19 cellular contexts compared by ENCODE assay signal in genomic region chr12:25975179-25975578, GRCh38.
"Had no signal": no experiment of that assay in that cellular context is flagged by ENCODE, and none has a peak within 500 bp of the region (broad histone marks: within the 10 kb centered on the region; RNA-seq: fewer than 3 reads in every experiment).

No MANE protein-coding gene starts in this region.

- H3K27ac Mint-ChIP-seq: effector memory CD8-positive, alpha-beta T cell; mesothelial cell of epicardium; natural killer cell; progenitor cell of endocrine pancreas; stimulated activated effector memory CD8-positive, alpha-beta T cell treated with anti-CD3 and anti-CD28 coated beads, Interleukin-12 subunit alpha, Interleukin-12 subunit beta, amount 100 ng/mL, for 72 hours; type B pancreatic cell had no signal

- H3K27me3 ChIP-seq: esophagus squamous epithelium, foreskin keratinocyte, hepatocyte, pancreas, right lobe of liver, suprapubic skin, thyroid gland had no signal

- H3K9me3 ChIP-seq: esophagus squamous epithelium, pancreas, right lobe of liver, suprapubic skin, thyroid gland had no signal

- H3K27ac ChIP-seq: esophagus squamous epithelium, foreskin keratinocyte, hepatocyte, pancreas, right lobe of liver, suprapubic skin, thyroid gland had no signal

- H3K4me3 Mint-ChIP-seq: effector memory CD8-positive, alpha-beta T cell; mesothelial cell of epicardium; natural killer cell; stimulated activated effector memory CD8-positive, alpha-beta T cell treated with anti-CD3 and anti-CD28 coated beads, Interleukin-12 subunit alpha, Interleukin-12 subunit beta, amount 100 ng/mL, for 72 hours; type B pancreatic cell had no signal

- H3K4me1 ChIP-seq: right lobe of liver had no signal

- H3K36me3 Mint-ChIP-seq: mesothelial cell of epicardium; natural killer cell; stimulated activated effector memory CD8-positive, alpha-beta T cell treated with anti-CD3 and anti-CD28 coated beads, Interleukin-12 subunit alpha, Interleukin-12 subunit beta, amount 100 ng/mL, for 72 hours had no signal

- H3K36me3 ChIP-seq: esophagus squamous epithelium, pancreas, right lobe of liver, suprapubic skin, thyroid gland had no signal

- DNase-seq: effector memory CD8-positive, alpha-beta T cell; esophagus squamous epithelium; foreskin keratinocyte; left colon; natural killer cell; occipital lobe; pancreas; retina; right lobe of liver; stimulated activated CD4-positive, alpha-beta T cell treated with anti-CD3 and anti-CD28 coated beads, Interleukin-4, amount 100 ng/mL, for 1 hour; stimulated activated CD8-positive, alpha-beta memory T cell treated with anti-CD3 and anti-CD28 coated beads, Interleukin-4, amount 100 ng/mL, for 48 hours; stimulated activated naive CD8-positive, alpha-beta T cell treated with anti-CD3 and anti-CD28 coated beads, Interleukin-15, Interleukin-2, amounts not matched to agents 100 U/mL and 50 U/mL, for 24 hours; thyroid gland had no signal

- H3K4me2 ChIP-seq: hepatocyte had no signal

- H3K9me3 Mint-ChIP-seq: effector memory CD8-positive, alpha-beta T cell; mesothelial cell of epicardium; natural killer cell; stimulated activated effector memory CD8-positive, alpha-beta T cell treated with anti-CD3 and anti-CD28 coated beads, Interleukin-12 subunit alpha, Interleukin-12 subunit beta, amount 100 ng/mL, for 72 hours; type B pancreatic cell had no signal

- H3K4me1 Mint-ChIP-seq: natural killer cell; stimulated activated effector memory CD8-positive, alpha-beta T cell treated with anti-CD3 and anti-CD28 coated beads, Interleukin-12 subunit alpha, Interleukin-12 subunit beta, amount 100 ng/mL, for 72 hours had no signal

- H2AFZ ChIP-seq: hepatocyte had no signal

- ATAC-seq: effector memory CD8-positive, alpha-beta T cell; foreskin keratinocyte; left colon; natural killer cell; pancreas; right lobe of liver; stimulated activated naive CD8-positive, alpha-beta T cell treated with anti-CD3 and anti-CD28 coated beads, Interleukin-15, Interleukin-2, amounts not matched to agents 100 U/mL and 50 U/mL, for 24 hours had no signal

- H3K27me3 Mint-ChIP-seq: type B pancreatic cell had no signal

- H3K4me3 ChIP-seq: esophagus squamous epithelium, hepatocyte, pancreas, right lobe of liver, suprapubic skin, thyroid gland had no signal
